ENCODE assay signal across 23 cellular contexts in genomic region chr14:38198425-38198824, GRCh38. TPM values are rescaled to one million over a fixed set of nuclear protein-coding genes. Genes with fewer than 3 reads are reported as not detected.
"Had no signal": no experiment of that assay in that cellular context is flagged by ENCODE, and none has a peak within 500 bp of the region (broad histone marks: within the 10 kb centered on the region; RNA-seq: fewer than 3 reads in every experiment).

No MANE protein-coding gene starts in this region.

- H3K27ac Mint-ChIP-seq: dendritic cell treated with granulocyte-macrophage colony-stimulating factor and Interleukin-4, amounts not matched to agents 40 ng/mL and 50 ng/mL, for 4 days; effector memory CD8-positive, alpha-beta T cell; memory B cell; mesothelial cell of epicardium; natural killer cell; stimulated activated naive B cell treated with anti-CD40 and anti-IgM and Interleukin-4, amounts not matched to agents 10 μg/mL and 1 μg/mL and 100 μg/mL, for 72 hours; stimulated activated naive CD8-positive, alpha-beta T cell treated with anti-CD3 and anti-CD28 coated beads, Interleukin-15, amount 100 ng/mL, for 72 hours had no signal

- H3K9me3 Mint-ChIP-seq: dendritic cell treated with granulocyte-macrophage colony-stimulating factor and Interleukin-4, amounts not matched to agents 40 ng/mL and 50 ng/mL, for 4 days; mesothelial cell of epicardium; natural killer cell; stimulated activated naive B cell treated with anti-CD40 and anti-IgM and Interleukin-4, amounts not matched to agents 10 μg/mL and 1 μg/mL and 100 μg/mL, for 72 hours; stimulated activated naive CD8-positive, alpha-beta T cell treated with anti-CD3 and anti-CD28 coated beads, Interleukin-15, amount 100 ng/mL, for 72 hours had no signal

- H3K4me3 ChIP-seq: esophagus muscularis mucosa, left ventricle myocardium inferior, lower lobe of right lung, spleen, testis, transverse colon had no signal

- H3K27me3 Mint-ChIP-seq: effector memory CD8-positive, alpha-beta T cell; memory B cell; stimulated activated naive CD8-positive, alpha-beta T cell treated with anti-CD3 and anti-CD28 coated beads, Interleukin-15, amount 100 ng/mL, for 72 hours had no signal

- H3K4me3 Mint-ChIP-seq: dendritic cell treated with granulocyte-macrophage colony-stimulating factor and Interleukin-4, amounts not matched to agents 40 ng/mL and 50 ng/mL, for 4 days; effector memory CD8-positive, alpha-beta T cell; memory B cell; mesothelial cell of epicardium; natural killer cell; neural crest cell; stimulated activated naive B cell treated with anti-CD40 and anti-IgM and Interleukin-4, amounts not matched to agents 10 μg/mL and 1 μg/mL and 100 μg/mL, for 72 hours; stimulated activated naive CD8-positive, alpha-beta T cell treated with anti-CD3 and anti-CD28 coated beads, Interleukin-15, amount 100 ng/mL, for 72 hours had no signal

- H3K36me3 ChIP-seq: esophagus muscularis mucosa, left ventricle myocardium inferior, lower lobe of right lung, spleen, transverse colon had no signal

- ATAC-seq: effector memory CD8-positive, alpha-beta T cell; foreskin keratinocyte; left cardiac atrium; lower lobe of right lung; natural killer cell; sciatic nerve; stimulated activated naive B cell treated with anti-CD40 and anti-IgM and Interleukin-4, amounts not matched to agents 10 μg/mL and 1 μg/mL and 100 μg/mL, for 72 hours; stimulated activated naive CD8-positive, alpha-beta T cell treated with anti-CD3 and anti-CD28 coated beads, Interleukin-15, amount 100 ng/mL, for 72 hours had no signal

- H3K4me1 ChIP-seq: esophagus muscularis mucosa, foreskin keratinocyte, left ventricle myocardium inferior, lower lobe of right lung, spleen, testis, transverse colon had no signal

- DNase-seq: effector memory CD8-positive, alpha-beta T cell; foreskin keratinocyte; kidney; left cardiac atrium; left ventricle myocardium inferior; lower lobe of right lung; natural killer cell; posterior cingulate gyrus; spleen; stimulated activated CD4-positive, alpha-beta T cell treated with anti-CD3 and anti-CD28 coated beads, Interleukin-2, amount 100 ng/mL, for 24 hours; stimulated activated CD4-positive, alpha-beta T cell treated with anti-CD3 and anti-CD28 coated beads, Interleukin-4, amount 100 ng/mL, for 4 hours; stimulated activated naive B cell treated with anti-CD40 and anti-IgM and Interleukin-4, amounts not matched to agents 10 μg/mL and 1 μg/mL and 100 μg/mL, for 72 hours; stimulated activated naive CD8-positive, alpha-beta T cell treated with anti-CD3 and anti-CD28 coated beads, Interleukin-15, amount 100 ng/mL, for 72 hours; testis; transverse colon had no signal

- H3K27me3 ChIP-seq: esophagus muscularis mucosa, foreskin keratinocyte, spleen, testis, transverse colon had no signal

- H3K9me3 ChIP-seq: esophagus muscularis mucosa, left ventricle myocardium inferior, lower lobe of right lung, spleen, testis, transverse colon had no signal

- H3K27ac ChIP-seq: epithelial cell of prostate, esophagus muscularis mucosa, foreskin keratinocyte, left ventricle myocardium inferior, lower lobe of right lung, spleen, testis, transverse colon had no signal

- H3K36me3 Mint-ChIP-seq: memory B cell; mesothelial cell of epicardium; natural killer cell; stimulated activated naive B cell treated with anti-CD40 and anti-IgM and Interleukin-4, amounts not matched to agents 10 μg/mL and 1 μg/mL and 100 μg/mL, for 72 hours had no signal

- H3K4me1 Mint-ChIP-seq: memory B cell; mesothelial cell of epicardium; stimulated activated naive B cell treated with anti-CD40 and anti-IgM and Interleukin-4, amounts not matched to agents 10 μg/mL and 1 μg/mL and 100 μg/mL, for 72 hours had no signal

RNA-seq across cellular contexts. Expression of gene SSTR1, which starts 9.3 kb away (rescaled TPM):
- total RNA-seq: foreskin keratinocyte, mesothelial cell of epicardium, natural killer cell, neural crest cell, osteocyte had no signal
- polyA plus RNA-seq: foreskin keratinocyte had no signal

RNA-seq across cellular contexts. Expression of gene CLEC14A, which starts 57.5 kb away (rescaled TPM):
- total RNA-seq: foreskin keratinocyte, natural killer cell, neural crest cell, osteocyte had no signal
- polyA plus RNA-seq: foreskin keratinocyte had no signal
